ENCODE assay signal across 1 cellular context in the genomic region with DNA sequence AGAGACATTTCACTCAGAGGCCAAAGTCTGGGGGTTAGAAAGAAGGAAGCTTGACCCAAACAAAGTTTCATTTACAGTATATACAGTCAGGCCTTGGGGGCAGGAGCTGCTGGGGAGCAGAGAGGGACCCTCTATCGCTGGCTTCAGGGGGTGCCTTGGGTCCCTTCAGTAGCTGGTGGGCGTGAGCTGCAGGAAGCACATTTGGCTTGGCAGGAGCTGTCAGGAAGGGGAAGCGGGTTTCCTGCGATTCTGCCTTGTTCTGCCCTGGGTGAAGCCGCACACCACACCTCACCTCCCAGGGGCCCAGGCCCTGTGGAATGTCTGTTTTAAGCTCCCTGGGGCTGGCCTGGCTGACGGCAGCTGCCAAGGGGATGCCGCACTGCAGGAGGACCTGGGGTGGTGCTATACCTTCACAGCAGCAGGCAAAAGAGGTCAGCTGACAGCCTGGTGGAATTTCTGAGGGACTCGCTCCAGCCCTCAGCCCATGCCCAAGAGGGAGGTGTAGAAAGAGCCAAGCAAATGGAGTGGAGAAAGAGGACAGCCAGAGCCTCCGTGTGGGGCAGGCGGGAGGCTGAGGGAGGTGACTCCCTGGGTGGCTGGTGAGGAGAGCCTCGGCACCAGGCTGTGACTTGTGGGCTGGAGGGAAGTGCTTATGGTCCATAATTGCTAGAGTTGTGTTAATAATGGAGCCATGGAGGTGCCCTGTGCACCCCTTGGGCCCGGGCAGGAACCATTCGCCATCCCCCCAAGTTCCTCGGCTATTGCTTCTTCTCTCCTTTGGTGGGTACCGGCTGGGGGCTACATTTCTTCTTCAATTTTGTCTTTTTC.
TF ChIP-seq lines count a peak whose summit lies in the region.

No MANE protein-coding gene starts in this region.

TF ChIP-seq in GM23338, 12 proteins besides CTCF, POLR2A, EP300 and RAD21 (continued from another document):
- TF ChIP-seq, protein P1, sequence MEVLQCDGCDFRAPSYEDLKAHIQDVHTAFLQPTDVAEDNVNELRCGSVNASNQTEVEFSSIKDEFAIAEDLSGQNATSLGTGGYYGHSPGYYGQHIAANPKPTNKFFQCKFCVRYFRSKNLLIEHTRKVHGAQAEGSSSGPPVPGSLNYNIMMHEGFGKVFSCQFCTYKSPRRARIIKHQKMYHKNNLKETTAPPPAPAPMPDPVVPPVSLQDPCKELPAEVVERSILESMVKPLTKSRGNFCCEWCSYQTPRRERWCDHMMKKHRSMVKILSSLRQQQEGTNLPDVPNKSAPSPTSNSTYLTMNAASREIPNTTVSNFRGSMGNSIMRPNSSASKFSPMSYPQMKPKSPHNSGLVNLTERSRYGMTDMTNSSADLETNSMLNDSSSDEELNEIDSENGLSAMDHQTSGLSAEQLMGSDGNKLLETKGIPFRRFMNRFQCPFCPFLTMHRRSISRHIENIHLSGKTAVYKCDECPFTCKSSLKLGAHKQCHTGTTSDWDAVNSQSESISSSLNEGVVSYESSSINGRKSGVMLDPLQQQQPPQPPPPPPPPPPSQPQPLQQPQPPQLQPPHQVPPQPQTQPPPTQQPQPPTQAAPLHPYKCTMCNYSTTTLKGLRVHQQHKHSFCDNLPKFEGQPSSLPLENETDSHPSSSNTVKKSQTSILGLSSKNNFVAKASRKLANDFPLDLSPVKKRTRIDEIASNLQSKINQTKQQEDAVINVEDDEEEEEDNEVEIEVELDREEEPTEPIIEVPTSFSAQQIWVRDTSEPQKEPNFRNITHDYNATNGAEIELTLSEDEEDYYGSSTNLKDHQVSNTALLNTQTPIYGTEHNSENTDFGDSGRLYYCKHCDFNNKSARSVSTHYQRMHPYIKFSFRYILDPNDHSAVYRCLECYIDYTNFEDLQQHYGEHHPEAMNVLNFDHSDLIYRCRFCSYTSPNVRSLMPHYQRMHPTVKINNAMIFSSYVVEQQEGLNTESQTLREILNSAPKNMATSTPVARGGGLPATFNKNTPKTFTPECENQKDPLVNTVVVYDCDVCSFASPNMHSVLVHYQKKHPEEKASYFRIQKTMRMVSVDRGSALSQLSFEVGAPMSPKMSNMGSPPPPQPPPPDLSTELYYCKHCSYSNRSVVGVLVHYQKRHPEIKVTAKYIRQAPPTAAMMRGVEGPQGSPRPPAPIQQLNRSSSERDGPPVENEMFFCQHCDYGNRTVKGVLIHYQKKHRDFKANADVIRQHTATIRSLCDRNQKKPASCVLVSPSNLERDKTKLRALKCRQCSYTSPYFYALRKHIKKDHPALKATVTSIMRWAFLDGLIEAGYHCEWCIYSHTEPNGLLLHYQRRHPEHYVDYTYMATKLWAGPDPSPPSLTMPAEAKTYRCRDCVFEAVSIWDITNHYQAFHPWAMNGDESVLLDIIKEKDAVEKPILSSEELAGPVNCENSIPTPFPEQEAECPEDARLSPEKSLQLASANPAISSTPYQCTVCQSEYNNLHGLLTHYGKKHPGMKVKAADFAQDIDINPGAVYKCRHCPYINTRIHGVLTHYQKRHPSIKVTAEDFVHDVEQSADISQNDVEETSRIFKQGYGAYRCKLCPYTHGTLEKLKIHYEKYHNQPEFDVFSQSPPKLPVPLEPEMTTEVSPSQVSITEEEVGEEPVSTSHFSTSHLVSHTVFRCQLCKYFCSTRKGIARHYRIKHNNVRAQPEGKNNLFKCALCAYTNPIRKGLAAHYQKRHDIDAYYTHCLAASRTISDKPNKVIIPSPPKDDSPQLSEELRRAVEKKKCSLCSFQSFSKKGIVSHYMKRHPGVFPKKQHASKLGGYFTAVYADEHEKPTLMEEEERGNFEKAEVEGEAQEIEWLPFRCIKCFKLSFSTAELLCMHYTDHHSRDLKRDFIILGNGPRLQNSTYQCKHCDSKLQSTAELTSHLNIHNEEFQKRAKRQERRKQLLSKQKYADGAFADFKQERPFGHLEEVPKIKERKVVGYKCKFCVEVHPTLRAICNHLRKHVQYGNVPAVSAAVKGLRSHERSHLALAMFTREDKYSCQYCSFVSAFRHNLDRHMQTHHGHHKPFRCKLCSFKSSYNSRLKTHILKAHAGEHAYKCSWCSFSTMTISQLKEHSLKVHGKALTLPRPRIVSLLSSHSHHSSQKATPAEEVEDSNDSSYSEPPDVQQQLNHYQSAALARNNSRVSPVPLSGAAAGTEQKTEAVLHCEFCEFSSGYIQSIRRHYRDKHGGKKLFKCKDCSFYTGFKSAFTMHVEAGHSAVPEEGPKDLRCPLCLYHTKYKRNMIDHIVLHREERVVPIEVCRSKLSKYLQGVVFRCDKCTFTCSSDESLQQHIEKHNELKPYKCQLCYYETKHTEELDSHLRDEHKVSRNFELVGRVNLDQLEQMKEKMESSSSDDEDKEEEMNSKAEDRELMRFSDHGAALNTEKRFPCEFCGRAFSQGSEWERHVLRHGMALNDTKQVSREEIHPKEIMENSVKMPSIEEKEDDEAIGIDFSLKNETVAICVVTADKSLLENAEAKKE (CRISPR knock-in tag; IDR thresholded peaks at IDR 0.05), result no peak
- no peak for TF ChIP-seq ZNF331 (CRISPR knock-in tag; IDR thresholded peaks at IDR 0.05; ENCODE audit: low read depth)
- TF ChIP-seq POLR2AphosphoS5 (IDR thresholded peaks at IDR 0.05; ENCODE audit: low read depth), result no peak
TF ChIP-seq in GM23338: peak in this region for 0.
